In the genomic region with DNA sequence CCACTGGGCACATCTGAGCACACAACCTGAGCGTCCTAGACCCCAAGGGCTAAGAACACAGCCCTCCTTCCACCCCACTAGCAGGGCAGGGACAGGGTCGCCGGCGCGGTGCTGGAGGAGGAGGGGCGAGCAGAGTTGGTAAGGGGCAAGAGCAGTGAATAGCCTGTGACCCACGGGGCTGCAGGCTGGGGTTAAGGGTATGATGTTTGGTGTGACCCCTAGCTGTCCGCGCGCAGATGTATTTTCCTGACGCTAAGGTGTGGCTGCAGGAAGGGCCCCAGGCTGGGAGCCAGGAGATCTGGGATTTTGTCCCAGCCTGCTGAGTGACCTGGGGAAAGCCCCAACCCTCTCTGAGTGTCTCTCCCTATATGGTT, we compare ENCODE assay signal across 13 cellular contexts. TPM values are rescaled to one million over a fixed set of nuclear protein-coding genes. Genes with fewer than 3 reads are reported as not detected.
A peak's percentile ranks its signal among the peaks of the same experiment; 100 is the strongest.
DNase-seq lines count a peak whose midpoint lies in the region; ATAC-seq, FAIRE-seq and TF ChIP-seq lines count a peak whose summit lies in the region.
"Had no signal": no experiment of that assay in that cellular context is flagged by ENCODE, and none has a peak within 500 bp of the region (broad histone marks: within the 10 kb centered on the region; RNA-seq: fewer than 3 reads in every experiment).

No MANE protein-coding gene starts in this region.

- H3K27ac ChIP-seq in A549 (no peak overlapping the region), left lung (peak overlapping the region; percentile 7 to 98)

- ATAC-seq in A549, result no peak
- no peak for ATAC-seq in left lung

- no peaks in the 10 kb centered on the region for H3K27me3 Mint-ChIP-seq in activated T-helper 2 cell treated with anti-CD3 and anti-CD28 coated beads, Interferon-gamma antibody, Interleukin-2, Interleukin-4, amounts not matched to agents 10 μg/mL and 5 μg/mL and 100 μg/mL, durations not matched to agents 14 hours and 24 hours and 36 hours (ENCODE audit: low read depth)

- peaks cover 51% of the 10 kb centered on the region for H3K4me1 Mint-ChIP-seq in activated T-helper 2 cell treated with anti-CD3 and anti-CD28 coated beads, Interferon-gamma antibody, Interleukin-2, Interleukin-4, amounts not matched to agents 10 μg/mL and 5 μg/mL and 100 μg/mL, durations not matched to agents 14 hours and 24 hours and 36 hours (ENCODE audit: low read depth)

- 82% methylated on average over 11 of the region's 11 CpGs for WGBS in A549 (ENCODE audit: missing lambda C conversion rate)

- no peak overlapping the region for H3K4me3 ChIP-seq in A549
- peak overlapping the region; percentile 51; the same call in 1 of the 2 replicates for H3K4me3 ChIP-seq in GM12864 (ENCODE audit: low read depth, low read length)
- no peak overlapping the region for H3K4me3 ChIP-seq in left lung

- peaks cover 20% of the 10 kb centered on the region for H3K36me3 Mint-ChIP-seq in activated T-helper 2 cell treated with anti-CD3 and anti-CD28 coated beads, Interferon-gamma antibody, Interleukin-2, Interleukin-4, amounts not matched to agents 10 μg/mL and 5 μg/mL and 100 μg/mL, durations not matched to agents 14 hours and 24 hours and 36 hours (ENCODE audit: low read depth)

- CTCF ChIA-PET in A549 (lab: Yijun Ruan, JAX), result interaction anchor here (0.8 to 5.1 kb wide), 12 partner anchors 8 to 173 kb away, joined by 3 to 88 read pairs (median 12); no protein-coding TSS in a partner anchor

- H3K4me1 ChIP-seq in A549 (peaks cover 30% of the 10 kb centered on the region), left lung (peaks cover 21 to 59% of the 10 kb centered on the region in 2 donors)

- peaks cover 0 to 7% of the 10 kb centered on the region in 2 donors for H3K27me3 ChIP-seq in left lung

- no peaks in the 10 kb centered on the region for H3K9me3 Mint-ChIP-seq in activated T-helper 2 cell treated with anti-CD3 and anti-CD28 coated beads, Interferon-gamma antibody, Interleukin-2, Interleukin-4, amounts not matched to agents 10 μg/mL and 5 μg/mL and 100 μg/mL, durations not matched to agents 14 hours and 24 hours and 36 hours

- peak overlapping the region; percentile 83 for H3K4me3 Mint-ChIP-seq in activated T-helper 2 cell treated with anti-CD3 and anti-CD28 coated beads, Interferon-gamma antibody, Interleukin-2, Interleukin-4, amounts not matched to agents 10 μg/mL and 5 μg/mL and 100 μg/mL, durations not matched to agents 14 hours and 24 hours and 36 hours (ENCODE audit: low read depth)

- H3K36me3 ChIP-seq in left lung, result no peaks in the 10 kb centered on the region
- H3K36me3 ChIP-seq: thoracic aorta had no signal

- no peak for TF ChIP-seq RAD21 in A549 (conservative IDR thresholded peaks at IDR 0.05 in 1 of 2, IDR thresholded peaks at IDR 0.05 in 1 of 2)

- TF ChIP-seq POLR2A in A549 (IDR thresholded peaks at IDR 0.05; ENCODE audit: low read length), result no peak

- H3K4me2 ChIP-seq in A549, result peak overlapping the region; percentile 84; the same call in 1 of the 3 replicates

- no peaks in the 10 kb centered on the region for H3K9me3 ChIP-seq in A549
- H3K9me3 ChIP-seq in left lung, result no peaks in the 10 kb centered on the region
- H3K9me3 ChIP-seq: thoracic aorta had no signal

- H3K27ac Mint-ChIP-seq in activated T-helper 2 cell treated with anti-CD3 and anti-CD28 coated beads, Interferon-gamma antibody, Interleukin-2, Interleukin-4, amounts not matched to agents 10 μg/mL and 5 μg/mL and 100 μg/mL, durations not matched to agents 14 hours and 24 hours and 36 hours, result peak overlapping the region; percentile 74

- TF ChIP-seq CTCF in A549 (IDR thresholded peaks at IDR 0.05) (no peak), GM12864 (IDR thresholded peaks at IDR 0.05; ENCODE audit: low read depth, low read length, missing control alignments) (no peak), left lung (IDR thresholded peaks at IDR 0.05) (no peak)

- intact Hi-C loops in activated T-helper 2 cell treated with anti-CD3 and anti-CD28 coated beads, Interferon-gamma antibody, Interleukin-2, Interleukin-4, amounts not matched to agents 10 μg/mL and 5 μg/mL and 100 μg/mL, durations not matched to agents 14 hours and 24 hours and 36 hours (cut with micrococcal nuclease), result loop anchor here (2.0 to 5.0 kb wide), 2 partner anchors 30 to 263 kb away; a partner anchor contains a TSS
- intact Hi-C loops in left lung (cut with DNase I), result loop anchor here in 1 of 2 donors (10.0 kb wide), 1 partner anchor 166 kb away; no protein-coding TSS in a partner anchor

- POLR2A ChIA-PET in A549 (lab: Yijun Ruan, JAX), result interaction anchor here (0.6 to 2.0 kb wide), 2 partner anchors 25 to 1136 kb away, joined by 4 to 19 read pairs; a partner anchor contains a TSS

- FAIRE-seq in A549 (lab: Jason Lieb, UNC) (no peak), RCC 7860 (lab: Jason Lieb, UNC) (no peak)
- FAIRE-seq: bronchial epithelial cell had no signal

- no peak for DNase-seq in A549 (ENCODE audit: low read depth in 1 of 2, low spot score in 1 of 2)
- no peak for DNase-seq in GM12864 (ENCODE audit: low read depth)
- no peak for DNase-seq in activated T-helper 2 cell treated with anti-CD3 and anti-CD28 coated beads, Interferon-gamma antibody, Interleukin-2, Interleukin-4, amounts not matched to agents 10 μg/mL and 5 μg/mL and 100 μg/mL, durations not matched to agents 14 hours and 24 hours and 36 hours (ENCODE audit: low spot score)
- no peak for DNase-seq in left lung
- no peak for DNase-seq in DMS53 treated with DMSO at 0.1 percent for 48 hours (lab: John Stamatoyannopoulos, UW; ENCODE audit: unreplicated experiment)
- no peak for DNase-seq in medulla oblongata (ENCODE audit: extremely low spot score)
- no peak for DNase-seq in AG20443 (ENCODE audit: low spot score)
- DNase-seq in RCC 7860 (ENCODE audit: low spot score), result no peak
- DNase-seq: DMS 273 treated with DMSO at 0.1 percent for 48 hours, NCI-H1436 treated with DMSO at 0.1 percent for 48 hours had no signal

- no peak for TF ChIP-seq EP300 in A549 (IDR thresholded peaks at IDR 0.05)

TF ChIP-seq in A549, 52 proteins besides CTCF, POLR2A, EP300 and RAD21 (continues in another document):
- TF ChIP-seq SREBF2 (IDR thresholded peaks at IDR 0.05) (no peak), CBX2 (IDR thresholded peaks at IDR 0.05; ENCODE audit: borderline replicate concordance, low read depth) (no peak), ZFP36 (IDR thresholded peaks at IDR 0.05; ENCODE audit: borderline replicate concordance, partially characterized antibody) (no peak), ZC3H11A (IDR thresholded peaks at IDR 0.05) (no peak), ESRRA (IDR thresholded peaks at IDR 0.05; ENCODE audit: borderline replicate concordance, low read length) (no peak), SMC3 (IDR thresholded peaks at IDR 0.05) (no peak), ZNF302 (CRISPR knock-in tag; IDR thresholded peaks at IDR 0.05) (no peak), FOXS1 (CRISPR knock-in tag; IDR thresholded peaks at IDR 0.05) (no peak), RNF2 (IDR thresholded peaks at IDR 0.05; ENCODE audit: borderline replicate concordance, low read depth) (no peak), EHF (CRISPR knock-in tag; IDR thresholded peaks at IDR 0.05) (no peak), NR3C1 (IDR thresholded peaks at IDR 0.05) (no peak), CHD4 (IDR thresholded peaks at IDR 0.05; ENCODE audit: borderline replicate concordance) (no peak), KDM5A (IDR thresholded peaks at IDR 0.05) (no peak), HOXB13 (CRISPR knock-in tag; IDR thresholded peaks at IDR 0.05; ENCODE audit: low read depth) (no peak), CBX8 (IDR thresholded peaks at IDR 0.05) (no peak)
- TF ChIP-seq, protein P1, sequence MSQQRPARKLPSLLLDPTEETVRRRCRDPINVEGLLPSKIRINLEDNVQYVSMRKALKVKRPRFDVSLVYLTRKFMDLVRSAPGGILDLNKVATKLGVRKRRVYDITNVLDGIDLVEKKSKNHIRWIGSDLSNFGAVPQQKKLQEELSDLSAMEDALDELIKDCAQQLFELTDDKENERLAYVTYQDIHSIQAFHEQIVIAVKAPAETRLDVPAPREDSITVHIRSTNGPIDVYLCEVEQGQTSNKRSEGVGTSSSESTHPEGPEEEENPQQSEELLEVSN (IDR thresholded peaks at IDR 0.05; ENCODE audit: borderline replicate concordance, low read depth), result no peak
- TF ChIP-seq, protein P2, sequence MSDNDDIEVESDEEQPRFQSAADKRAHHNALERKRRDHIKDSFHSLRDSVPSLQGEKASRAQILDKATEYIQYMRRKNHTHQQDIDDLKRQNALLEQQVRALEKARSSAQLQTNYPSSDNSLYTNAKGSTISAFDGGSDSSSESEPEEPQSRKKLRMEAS (IDR thresholded peaks at IDR 0.05), result no peak
- TF ChIP-seq, protein P3, sequence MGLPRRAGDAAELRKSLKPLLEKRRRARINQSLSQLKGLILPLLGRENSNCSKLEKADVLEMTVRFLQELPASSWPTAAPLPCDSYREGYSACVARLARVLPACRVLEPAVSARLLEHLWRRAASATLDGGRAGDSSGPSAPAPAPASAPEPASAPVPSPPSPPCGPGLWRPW (IDR thresholded peaks at IDR 0.05), result no peak

RNA-seq across cellular contexts. Expression of a gene that starts 1.3 kb away (rescaled TPM):
- polyA plus RNA-seq in A549 (2011; rRNA removed) (5.7 and 8.8 TPM in 2 replicates), A549 (2017; fragmentation: RNase III; extraction: RNeasy Plus Mini Kit Qiagen cat#74134 plus additional on column Dnase treatment) (14.7 to 16.7 TPM (median 15.1 TPM) in 3 replicates)
- polyA plus RNA-seq in A549 (2012; cell fraction: cytosol; rRNA removed), result 9.8 and 14.9 TPM in 2 replicates
- 23.5 and 28.0 TPM in 2 replicates for polyA plus RNA-seq in A549 (2012; cell fraction: nucleus; rRNA removed)
- 17.5 and 20.4 TPM in 2 replicates for polyA minus RNA-seq in A549 (2011; rRNA and poly(A)+ RNA removed)
- total RNA-seq in activated T-helper 2 cell treated with anti-CD3 and anti-CD28 coated beads, Interferon-gamma antibody, Interleukin-2, Interleukin-4, amounts not matched to agents 10 μg/mL and 5 μg/mL and 100 μg/mL, durations not matched to agents 14 hours and 24 hours and 36 hours, result 62.4 and 63.5 TPM in 2 replicates
- 10 to 100 TPM; 19.9 to 35.7 TPM for total RNA-seq in left lung
- polyA plus RNA-seq: neural cell had no signal

RNA-seq across cellular contexts. Expression of a gene that starts 57.8 kb away (rescaled TPM):
- polyA plus RNA-seq in A549 (2011; rRNA removed) (not detected in 2 replicates), A549 (2017; fragmentation: RNase III; extraction: RNeasy Plus Mini Kit Qiagen cat#74134 plus additional on column Dnase treatment) (not detected in 3 replicates)
- not detected in 2 replicates for polyA plus RNA-seq in A549 (2012; cell fraction: cytosol; rRNA removed)
- not detected in 2 replicates for polyA plus RNA-seq in A549 (2012; cell fraction: nucleus; rRNA removed)
- not detected in 2 replicates for polyA minus RNA-seq in A549 (2011; rRNA and poly(A)+ RNA removed)
- not detected in 2 replicates for total RNA-seq in activated T-helper 2 cell treated with anti-CD3 and anti-CD28 coated beads, Interferon-gamma antibody, Interleukin-2, Interleukin-4, amounts not matched to agents 10 μg/mL and 5 μg/mL and 100 μg/mL, durations not matched to agents 14 hours and 24 hours and 36 hours
- total RNA-seq in left lung, result not detected
- polyA plus RNA-seq: neural cell had no signal

Comparison
In these comparisons a context has a peak if more than half of its experiments do, and no peak if none do; other contexts are left out.
1. H3K27ac ChIP-seq: peak in left lung (2 of 2); none in A549 (0 of 2).